In the genomic region with DNA sequence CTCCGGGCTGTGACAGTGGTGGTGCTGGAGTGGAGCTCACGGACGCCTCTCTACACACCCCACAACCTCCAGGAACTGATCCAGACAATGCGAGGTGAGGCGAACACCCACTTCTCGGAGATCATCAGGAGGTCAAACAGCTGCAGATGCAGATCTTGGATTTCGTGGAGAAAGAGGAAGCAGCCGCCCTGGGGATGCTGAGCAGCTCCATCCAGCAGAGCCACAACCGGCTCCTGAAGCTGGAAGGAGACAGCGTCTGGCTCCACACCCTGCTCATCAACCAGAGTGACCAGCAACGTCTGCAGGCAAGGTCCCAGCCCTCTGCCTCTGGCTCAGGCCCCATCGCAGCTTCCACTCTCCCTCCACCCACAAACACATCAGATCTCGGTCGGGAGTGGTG, we compare ENCODE assay signal across 21 cellular contexts.
"Had no signal": no experiment of that assay in that cellular context is flagged by ENCODE, and none has a peak within 500 bp of the region (broad histone marks: within the 10 kb centered on the region; RNA-seq: fewer than 3 reads in every experiment).

No MANE protein-coding gene starts in this region.

- H3K36me3 Mint-ChIP-seq: activated naive CD4-positive, alpha-beta T cell treated with anti-CD3 and anti-CD28 coated beads, Interleukin-2, amount 50 U/mL, for 24 hours had no signal

- H3K9me3 ChIP-seq: breast epithelium, lower lobe of right lung, stomach, thoracic aorta, upper lobe of right lung had no signal

- H3K4me3 Mint-ChIP-seq: activated CD8-positive, alpha-beta T cell treated with anti-CD3 and anti-CD28 coated beads for 36 hours; activated naive CD4-positive, alpha-beta T cell treated with anti-CD3 and anti-CD28 coated beads, Interleukin-2, amount 50 U/mL, for 24 hours; activated T-cell treated with anti-CD3 and anti-CD28 coated beads, Interleukin-2, amount 50 U/mL, for 4 hours; nephron progenitor cell had no signal

- H3K27ac ChIP-seq: lower lobe of right lung, stomach, thoracic aorta, upper lobe of right lung had no signal

- DNase-seq: activated CD4-positive, alpha-beta T cell treated with anti-CD3 and anti-CD28 coated beads for 48 hours; activated CD4-positive, CD25-positive, alpha-beta regulatory T cell; activated CD8-positive, alpha-beta T cell treated with anti-CD3 and anti-CD28 coated beads for 36 hours; activated effector memory CD4-positive, alpha-beta T cell treated with anti-CD3 and anti-CD28 coated beads, Interleukin-2, amount 50 U/mL, for 16 hours; activated T-cell treated with anti-CD3 and anti-CD28 coated beads, Interleukin-2, amount 50 U/mL, for 4 hours; cerebellar nuclear complex; cortex of kidney; erythroblast; foreskin melanocyte; glutamatergic neuron; hypothalamus; lower lobe of right lung; nephron progenitor cell; stimulated activated CD4-positive, alpha-beta T cell treated with anti-CD3 and anti-CD28 coated beads, Interleukin-4, amount 100 ng/mL, for 1 hour; stomach; upper lobe of right lung had no signal

- H3K27me3 Mint-ChIP-seq: activated naive CD4-positive, alpha-beta T cell treated with anti-CD3 and anti-CD28 coated beads, Interleukin-2, amount 50 U/mL, for 24 hours; progenitor cell of endocrine pancreas had no signal

- H3K4me2 ChIP-seq: smooth muscle cell had no signal

- H3K27me3 ChIP-seq: breast epithelium, stomach, upper lobe of right lung had no signal

- ATAC-seq: activated CD8-positive, alpha-beta T cell treated with anti-CD3 and anti-CD28 coated beads for 36 hours; activated T-cell treated with anti-CD3 and anti-CD28 coated beads, Interleukin-2, amount 50 U/mL, for 4 hours; lower lobe of right lung; upper lobe of right lung had no signal

- H3K27ac Mint-ChIP-seq: activated CD8-positive, alpha-beta T cell treated with anti-CD3 and anti-CD28 coated beads for 36 hours; activated naive CD4-positive, alpha-beta T cell treated with anti-CD3 and anti-CD28 coated beads, Interleukin-2, amount 50 U/mL, for 24 hours; nephron progenitor cell; progenitor cell of endocrine pancreas had no signal

- H3K4me3 ChIP-seq: breast epithelium, lower lobe of right lung, smooth muscle cell, stomach, thoracic aorta, upper lobe of right lung had no signal

- H3K36me3 ChIP-seq: breast epithelium, lower lobe of right lung, stomach, thoracic aorta, upper lobe of right lung had no signal

- H3K9me3 Mint-ChIP-seq: activated CD8-positive, alpha-beta T cell treated with anti-CD3 and anti-CD28 coated beads for 36 hours; activated naive CD4-positive, alpha-beta T cell treated with anti-CD3 and anti-CD28 coated beads, Interleukin-2, amount 50 U/mL, for 24 hours; activated T-cell treated with anti-CD3 and anti-CD28 coated beads, Interleukin-2, amount 50 U/mL, for 4 hours; nephron progenitor cell had no signal
